2 cellular contexts compared by ENCODE assay signal in the genomic region with DNA sequence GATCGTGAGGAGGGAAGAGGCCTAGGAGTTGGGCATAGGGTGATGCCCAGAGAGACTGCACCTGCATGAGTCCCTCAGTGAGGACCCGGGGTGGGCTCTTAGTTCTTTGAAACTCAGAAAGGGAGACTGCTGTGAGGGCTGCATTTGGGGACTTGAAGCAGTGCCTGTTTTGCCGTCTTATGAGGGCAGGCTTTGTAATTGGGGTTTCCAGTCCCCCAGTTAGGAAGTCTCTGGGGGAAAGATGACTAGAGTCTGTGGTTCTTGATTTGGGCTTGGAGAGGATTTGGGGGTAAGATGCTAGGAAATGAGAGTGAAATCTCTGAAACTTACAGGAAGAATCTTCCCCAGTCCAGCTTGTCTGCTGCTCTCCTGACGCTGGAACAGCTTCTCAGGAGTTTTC.
TF ChIP-seq lines count a peak whose summit lies in the region.

No MANE protein-coding gene starts in this region.

TF ChIP-seq in SK-N-SH, 30 proteins besides CTCF, POLR2A, EP300 and RAD21 (continued from another document):
- TF ChIP-seq MEF2A (IDR thresholded peaks at IDR 0.05; ENCODE audit: borderline replicate concordance, low read depth) (no peak), MXI1 (IDR thresholded peaks at IDR 0.05; ENCODE audit: low read depth, low read length) (no peak)

TF ChIP-seq in SK-N-SH treated with all-trans-retinoic acid at 6 μM for 48 hours, 23 proteins besides CTCF, POLR2A, EP300 and RAD21 (continued from another document):
- TF ChIP-seq RARB (CRISPR knock-in tag; IDR thresholded peaks at IDR 0.05) (no peak), PPARA (CRISPR knock-in tag; IDR thresholded peaks at IDR 0.05; ENCODE audit: borderline replicate concordance) (no peak), ESRRG (CRISPR knock-in tag; IDR thresholded peaks at IDR 0.05) (no peak)
- TF ChIP-seq, protein P1, sequence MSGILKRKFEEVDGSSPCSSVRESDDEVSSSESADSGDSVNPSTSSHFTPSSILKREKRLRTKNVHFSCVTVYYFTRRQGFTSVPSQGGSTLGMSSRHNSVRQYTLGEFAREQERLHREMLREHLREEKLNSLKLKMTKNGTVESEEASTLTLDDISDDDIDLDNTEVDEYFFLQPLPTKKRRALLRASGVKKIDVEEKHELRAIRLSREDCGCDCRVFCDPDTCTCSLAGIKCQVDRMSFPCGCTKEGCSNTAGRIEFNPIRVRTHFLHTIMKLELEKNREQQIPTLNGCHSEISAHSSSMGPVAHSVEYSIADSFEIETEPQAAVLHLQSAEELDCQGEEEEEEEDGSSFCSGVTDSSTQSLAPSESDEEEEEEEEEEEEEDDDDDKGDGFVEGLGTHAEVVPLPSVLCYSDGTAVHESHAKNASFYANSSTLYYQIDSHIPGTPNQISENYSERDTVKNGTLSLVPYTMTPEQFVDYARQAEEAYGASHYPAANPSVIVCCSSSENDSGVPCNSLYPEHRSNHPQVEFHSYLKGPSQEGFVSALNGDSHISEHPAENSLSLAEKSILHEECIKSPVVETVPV (CRISPR knock-in tag; IDR thresholded peaks at IDR 0.05), result no peak
